ENCODE assay signal across 8 cellular contexts in genomic region chr16:29961479-29962343, GRCh38. TPM values are rescaled to one million over a fixed set of nuclear protein-coding genes. Genes with fewer than 3 reads are reported as not detected.
DNase-seq lines count a peak whose midpoint lies in the region; ATAC-seq and TF ChIP-seq lines count a peak whose summit lies in the region.

Gene TMEM219 (plus strand): TSS chr16:29962079. CDS start chr16:29963144, 1,065 bp downstream.

- peak; percentile 48 for TF ChIP-seq POLR2A in IMR-90 (IDR thresholded peaks at IDR 0.05; ENCODE audit: low read depth, low read length)

- H3K4me1 ChIP-seq in IMR-90 (ENCODE audit: control insufficient read depth, insufficient read depth, low read length) (peaks cover 8% of the 10 kb centered on the region), PC-9 (replicated peaks; ENCODE audit: insufficient read depth) (peaks cover 11% of the 10 kb centered on the region), esophagus (ENCODE audit: control insufficient read depth in 2 of 2, insufficient read depth in 2 of 2, low read length in 1 of 2) (peaks cover 0 to 3% of the 10 kb centered on the region in 2 donors), muscle layer of colon (ENCODE audit: insufficient read depth, low read length) (peaks cover 17% of the 10 kb centered on the region)

- H3K4me3 ChIP-seq in IMR-90 (ENCODE audit: insufficient read depth, low read depth, low read length): peak within 1 kb of the TSS; percentile 55
- H3K4me3 ChIP-seq in PC-9: peak within 1 kb of the TSS; percentile 78
- H3K4me3 ChIP-seq in esophagus (ENCODE audit: low read depth in 1 of 2, low read length in 2 of 2): peak within 1 kb of the TSS; percentile 71 to 85
- peak within 1 kb of the TSS; percentile 71 to 72 for H3K4me3 ChIP-seq in muscle layer of colon (ENCODE audit: low read depth in 1 of 2, low read length in 2 of 2)

- H4K8ac ChIP-seq in IMR-90 (ENCODE audit: low read depth in 2 of 2, low read length in 2 of 2): peak within 1 kb of the TSS; percentile 88 to 96

- BruUV-seq in IMR-90 (replicated peaks; lab: Mats Ljungman, UMichigan) (no TSS peak), PC-9 (replicated peaks; lab: Mats Ljungman, UMichigan) (TSS peak; percentile 92)

- peak within 1 kb of the TSS; percentile 95 for H4K5ac ChIP-seq in IMR-90 (ENCODE audit: low read depth, low read length)

- TF ChIP-seq CTCF in IMR-90 (conservative IDR thresholded peaks at IDR 0.05; ENCODE audit: low read depth, low read length) (peak; percentile 32; the same call in 1 of the 2 replicates), PC-9 (conservative IDR thresholded peaks at IDR 0.05) (no peak; the same call in 1 of the 2 replicates)

- 0 out of 2 replicates have a peak, but pooled peaks have one; percentile 15 for TF ChIP-seq RAD21 in IMR-90 (IDR thresholded peaks at IDR 0.05; ENCODE audit: low read length)

- H3K9me2 ChIP-seq in PC-9 (ENCODE audit: insufficient read depth): no peaks in the 10 kb centered on the region

- H2AK5ac ChIP-seq in IMR-90 (ENCODE audit: low read depth, low read length): peak within 1 kb of the TSS; percentile 93

- peak within 1 kb of the TSS; percentile 92 for H3K56ac ChIP-seq in IMR-90 (ENCODE audit: extremely low read depth, insufficient read depth, low read length)

- H3K79me2 ChIP-seq in PC-9 (ENCODE audit: low read depth): no peaks in the 10 kb centered on the region

- H2BK120ac ChIP-seq in IMR-90 (ENCODE audit: low read depth, low read length): peak within 1 kb of the TSS; percentile 74

- H4K20me1 ChIP-seq in IMR-90 (ENCODE audit: insufficient read depth, low read length) (no peaks in the 10 kb centered on the region), PC-9 (ENCODE audit: insufficient read depth) (no peaks in the 10 kb centered on the region)

- peak within 1 kb of the TSS; percentile 99 for H2AK9ac ChIP-seq in IMR-90 (replicated peaks; ENCODE audit: low read depth, low read length, poor library complexity)

- no peaks in the 10 kb centered on the region for H3K27me3 ChIP-seq in IMR-90 (ENCODE audit: control insufficient read depth, insufficient read depth, low read length)
- H3K27me3 ChIP-seq in PC-9 (ENCODE audit: insufficient read depth, low read depth): no peaks in the 10 kb centered on the region
- H3K27me3 ChIP-seq in esophagus (ENCODE audit: control insufficient read depth in 1 of 2, insufficient read depth in 2 of 2, low read length in 2 of 2): no peaks in the 10 kb centered on the region
- H3K27me3 ChIP-seq in muscle layer of colon (ENCODE audit: control insufficient read depth in 1 of 2, insufficient read depth in 2 of 2, low read length in 2 of 2): no peaks in the 10 kb centered on the region

- 0% methylated on average over 29 of the region's 75 CpGs; no CpG with 5 or more reads in 1 of the 2 experiments for WGBS in IMR-90 (ENCODE audit: extremely low coverage in 2 of 2, insufficient read length in 1 of 2), 2 experiments
- 0 to 1% methylated on average over 56 to 75 of the region's 75 CpGs for WGBS in esophagus, 2 donors

- H3K9me1 ChIP-seq in IMR-90 (ENCODE audit: insufficient read depth, low read length): peaks cover 5% of the 10 kb centered on the region; the same call in 1 of the 2 replicates

- peak within 1 kb of the TSS; percentile 98 for H3K14ac ChIP-seq in IMR-90 (replicated peaks; ENCODE audit: low read depth, low read length)

- peak within 1 kb of the TSS; percentile 98 for H2AFZ ChIP-seq in IMR-90 (replicated peaks; ENCODE audit: low read length, poor library complexity)
- peak within 1 kb of the TSS; percentile 78 for H2AFZ ChIP-seq in PC-9

- H3K9ac ChIP-seq in IMR-90 (ENCODE audit: low read depth, low read length): peak within 1 kb of the TSS; percentile 94
- peak within 1 kb of the TSS; percentile 76 for H3K9ac ChIP-seq in muscle layer of colon (ENCODE audit: low read length)

- H2BK5ac ChIP-seq in IMR-90 (ENCODE audit: low read depth, low read length, poor library complexity, severe bottlenecking): peak within 1 kb of the TSS; percentile 77

- intact Hi-C loops in IMR-90 (cut with micrococcal nuclease) (loop anchor here (1.0 kb wide), 1 partner anchor 17 kb away; no protein-coding TSS in a partner anchor), PC-9 (cut with micrococcal nuclease; ENCODE audit: unreplicated experiment) (loop anchor here (1.0 kb wide), 3 partner anchors 17 to 35 kb away; partner anchors contain the start of gene KCTD13)

- peaks cover 12 to 25% of the 10 kb centered on the region in 2 experiments; a peak in 3 of 4 replicates for H3K79me1 ChIP-seq in IMR-90 (ENCODE audit: low read depth in 1 of 2, low read length in 2 of 2)

- ATAC-seq in GM21515 (IDR thresholded peaks at IDR 0.05; ENCODE audit: unreplicated experiment) (peak; percentile 85), IMR-90 (ENCODE audit: low read depth) (peak; percentile 98)

- peak within 1 kb of the TSS; percentile 81 for H3K27ac ChIP-seq in IMR-90 (ENCODE audit: insufficient read depth, low read length)
- H3K27ac ChIP-seq in PC-9: no peak within 1 kb of the TSS; the same call in 1 of the 2 replicates
- H3K27ac ChIP-seq in esophagus (ENCODE audit: low read depth in 2 of 2, low read length in 1 of 2): peak within 1 kb of the TSS; percentile 94 to 98
- peak within 1 kb of the TSS; percentile 86 for H3K27ac ChIP-seq in muscle layer of colon (ENCODE audit: low read depth, low read length)

- dilution Hi-C loops in IMR-90 (cut with HindIII; ENCODE audit: low sequenced_read_pairs, unreplicated experiment): no loop called here

- no peaks in the 10 kb centered on the region for H3K9me3 ChIP-seq in IMR-90 (ENCODE audit: control insufficient read depth, insufficient read depth, low read length)
- no peaks in the 10 kb centered on the region for H3K9me3 ChIP-seq in PC-9 (ENCODE audit: insufficient read depth, low read depth)
- no peaks in the 10 kb centered on the region for H3K9me3 ChIP-seq in esophagus (ENCODE audit: control insufficient read depth in 2 of 2, insufficient read depth in 1 of 2, low read depth in 1 of 2, low read length in 1 of 2)
- no peaks in the 10 kb centered on the region for H3K9me3 ChIP-seq in muscle layer of colon (ENCODE audit: low read length)

- H2BK15ac ChIP-seq in IMR-90 (ENCODE audit: low read depth, low read length): peak within 1 kb of the TSS; percentile 58

- peak within 1 kb of the TSS; percentile 85 for H3K4ac ChIP-seq in IMR-90 (ENCODE audit: low read depth, low read length)

- DNase-seq in D341Med (ENCODE audit: low spot score) (peak; percentile 98), IMR-90 (peak; percentile 83), PC-9 (peak; percentile 76 to 98)
- DNase-seq in activated T-cell treated with anti-CD3 and anti-CD28 coated beads, Interleukin-2, amount 50 U/mL, for 1 hour: peak; percentile 98
- peak; percentile 78 for DNase-seq in stimulated activated CD8-positive, alpha-beta memory T cell treated with anti-CD3 and anti-CD28 coated beads, Interleukin-7, amount 100 ng/mL, for 24 hours (ENCODE audit: low read depth)

- H3F3A ChIP-seq in PC-9 (ENCODE audit: insufficient read depth, low read depth): peaks cover 8% of the 10 kb centered on the region; the same call in 1 of the 2 replicates

- peak within 1 kb of the TSS; percentile 98 for H3K23ac ChIP-seq in IMR-90 (ENCODE audit: low read depth, low read length)

- H3K36me3 ChIP-seq in IMR-90 (ENCODE audit: control insufficient read depth, insufficient read depth, low read length) (peaks cover 2% of the 10 kb centered on the region; the same call in 1 of the 2 replicates), PC-9 (ENCODE audit: low read depth) (no peaks in the 10 kb centered on the region), esophagus (ENCODE audit: control insufficient read depth in 2 of 2, insufficient read depth in 2 of 2, low read length in 1 of 2) (no peaks in the 10 kb centered on the region), muscle layer of colon (ENCODE audit: insufficient read depth, low read length) (no peaks in the 10 kb centered on the region)

- in situ Hi-C loops in IMR-90 (cut with MboI; ENCODE audit: low sequenced_read_pairs): no loop called here

- peak within 1 kb of the TSS; percentile 38; the same call in 1 of the 2 replicates for H2BK20ac ChIP-seq in IMR-90 (ENCODE audit: low read depth, low read length)

- POLR2A ChIA-PET in IMR-90 (lab: Charles Lee; ENCODE audit: unreplicated experiment) (interaction anchor here (1.2 to 2.0 kb wide), 2 partner anchors 12 to 18 kb away, joined by 5 to 8 read pairs; partner anchors contain the start of gene TAOK2), PC-9 (lab: Charles Lee; ENCODE audit: unreplicated experiment) (interaction anchor here (0.5 to 1.8 kb wide), 10 partner anchors 9 to 285 kb away, joined by 3 to 22 read pairs (median 4); partner anchors contain the start of genes HIRIP3, SEZ6L2 and TAOK2)

- H4K91ac ChIP-seq in IMR-90 (ENCODE audit: insufficient read depth, low read depth, low read length): peak within 1 kb of the TSS; percentile 82

- peak within 1 kb of the TSS; percentile 79 for H3K18ac ChIP-seq in IMR-90 (ENCODE audit: low read depth, low read length)

- CTCF ChIA-PET in IMR-90 (lab: Yijun Ruan, JAX) (interaction anchor here (0.8 kb wide), 1 partner anchor 12 kb away, joined by 3 read pairs; the partner anchor contains the start of gene TAOK2), PC-9 (lab: Charles Lee) (interaction anchor here (0.6 to 1.2 kb wide), 6 partner anchors 10 to 146 kb away, joined by 3 to 7 read pairs (median 4); partner anchors contain the start of genes PAGR1, SEZ6L2 and TAOK2)

- peak within 1 kb of the TSS; percentile 98 for H3K4me2 ChIP-seq in IMR-90 (ENCODE audit: low read depth, low read length)
- H3K4me2 ChIP-seq in PC-9: peak within 1 kb of the TSS; percentile 90

TF ChIP-seq in IMR-90, 13 proteins besides CTCF, POLR2A, EP300 and RAD21 (continues in another document):
- TF ChIP-seq BHLHE40 (IDR thresholded peaks at IDR 0.05; ENCODE audit: low read depth, low read length) (peak; percentile 78), CHD1 (IDR thresholded peaks at IDR 0.05; ENCODE audit: low read depth, low read length) (no peak), RFX5 (IDR thresholded peaks at IDR 0.05; ENCODE audit: low read depth, low read length) (no peak), MAFK (IDR thresholded peaks at IDR 0.05; ENCODE audit: low read depth, low read length) (no peak), MAZ (IDR thresholded peaks at IDR 0.05; ENCODE audit: borderline replicate concordance, low read depth, low read length) (peak; percentile 99), FOS (IDR thresholded peaks at IDR 0.05; ENCODE audit: low read depth, low read length) (no peak), SMC3 (IDR thresholded peaks at IDR 0.05; ENCODE audit: low read depth, low read length) (no peak)

RNA-seq across cellular contexts. Expression of gene TMEM219, which starts in this region (rescaled TPM):
- total RNA-seq in IMR-90 (2012; rRNA removed) (44.2 and 47.0 TPM in 2 replicates), PC-9 (2021) (141 and 203 TPM in 2 replicates)
- polyA plus RNA-seq in IMR-90 (2012; rRNA removed) (94.3 and 95.3 TPM in 2 replicates), esophagus (10 to 100 TPM; 61.1 to 83.4 TPM)
- 99.2 and 135 TPM in 2 replicates for polyA plus RNA-seq in IMR-90 (2012; cell fraction: cytosol; rRNA removed)
- polyA plus RNA-seq in IMR-90 (2012; cell fraction: nucleus; rRNA removed; ENCODE audit: low replicate concordance): 191 TPM in 2 replicates
